ENCODE assay signal across 15 cellular contexts in the genomic region with DNA sequence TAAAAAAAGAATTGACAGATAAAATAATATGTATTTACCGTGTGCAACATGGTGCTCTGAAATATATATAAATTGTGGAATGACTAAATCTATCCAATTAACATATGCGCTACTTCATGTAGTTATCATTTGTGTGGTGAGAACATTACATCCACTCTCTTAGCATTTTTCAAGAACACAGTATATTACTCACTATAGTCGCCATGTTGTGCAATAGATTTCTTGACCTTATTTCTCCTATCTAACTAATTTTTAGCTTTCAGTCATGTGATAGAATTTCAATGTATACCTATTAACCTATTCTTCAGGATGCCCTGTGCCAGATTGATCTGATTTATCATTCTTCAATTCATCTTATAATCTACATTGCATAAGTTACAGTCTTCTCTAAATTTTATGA.
A peak's percentile ranks its signal among the peaks of the same experiment; 100 is the strongest.
DNase-seq lines count a peak whose midpoint lies in the region; ATAC-seq and TF ChIP-seq lines count a peak whose summit lies in the region.
"Had no signal": no experiment of that assay in that cellular context is flagged by ENCODE, and none has a peak within 500 bp of the region (broad histone marks: within the 10 kb centered on the region; RNA-seq: fewer than 3 reads in every experiment).

No MANE protein-coding gene starts in this region.

- H3K4me2 ChIP-seq in GM23248 (ENCODE audit: unreplicated experiment) (no peak overlapping the region), IMR-90 (ENCODE audit: low read depth, low read length) (no peak overlapping the region; the same call in 1 of the 2 replicates), fibroblast of lung (ENCODE audit: extremely low read depth, insufficient read depth, low read length) (peak overlapping the region; percentile 45), mesenchymal stem cell (ENCODE audit: low read length, poor library complexity, severe bottlenecking) (no peak overlapping the region)

- 50 to 53% methylated on average over 3 of the region's 3 CpGs for WGBS in GM23248 (ENCODE audit: low coverage in 1 of 2, low lambda C conversion rate in 2 of 2, missing lambda C conversion rate in 2 of 2), 2 experiments
- no CpG with 5 or more reads among the region's 3 CpGs for WGBS in IMR-90 (ENCODE audit: extremely low coverage in 2 of 2, insufficient read length in 1 of 2), 2 experiments
- WGBS in mesenchymal stem cell, result 93% methylated on average over 2 of the region's 3 CpGs

- dilution Hi-C loops in IMR-90 (cut with HindIII; ENCODE audit: low sequenced_read_pairs, unreplicated experiment), result no loop called here

- H2BK15ac ChIP-seq in IMR-90 (ENCODE audit: low read depth, low read length) (no peak overlapping the region), mesenchymal stem cell (ENCODE audit: low read depth, poor library complexity, severe bottlenecking) (no peak overlapping the region)

- H4K8ac ChIP-seq in IMR-90 (ENCODE audit: low read depth in 2 of 2, low read length in 2 of 2), result no peak overlapping the region
- no peak overlapping the region for H4K8ac ChIP-seq in mesenchymal stem cell (ENCODE audit: low read length)

- intact Hi-C loops in IMR-90 (cut with micrococcal nuclease) (loop anchor here (10.0 kb wide), 2 partner anchors 496 to 816 kb away; no protein-coding TSS in a partner anchor), posterior vena cava (cut with DNase I) (no loop called here)

- H3K79me1 ChIP-seq in IMR-90 (ENCODE audit: low read depth in 1 of 2, low read length in 2 of 2), result no peaks in the 10 kb centered on the region
- no peaks in the 10 kb centered on the region for H3K79me1 ChIP-seq in mesenchymal stem cell (replicated peaks; ENCODE audit: low read length, poor library complexity, severe bottlenecking)

- peak; percentile 65 for ATAC-seq in IMR-90 (ENCODE audit: low read depth)

- H3K4me1 ChIP-seq in GM23248 (ENCODE audit: insufficient read depth) (no peaks in the 10 kb centered on the region), IMR-90 (ENCODE audit: control insufficient read depth, insufficient read depth, low read length) (no peaks in the 10 kb centered on the region), fibroblast of lung (ENCODE audit: control insufficient read depth, extremely low read depth, insufficient read depth, low read length) (peaks cover 2% of the 10 kb centered on the region), mesenchymal stem cell (ENCODE audit: control insufficient read depth, insufficient read depth, low read depth, low read length) (no peaks in the 10 kb centered on the region)

- no peak overlapping the region for H2BK20ac ChIP-seq in IMR-90 (ENCODE audit: low read depth, low read length)

- DNase-seq in GM23248, result peak; percentile 16
- DNase-seq in IMR-90, result peak; percentile 36
- peak in 1 of 2 donors; percentile 57 for DNase-seq in fibroblast of lung (ENCODE audit: low read depth in 2 of 2)
- DNase-seq in mesenchymal stem cell, result peak; percentile 30
- no peak for DNase-seq in stimulated activated CD4-positive, alpha-beta T cell treated with anti-CD3 and anti-CD28 coated beads, Interleukin-12 subunit alpha, Interleukin-12 subunit beta, amount 100 ng/mL, for 4 hours
- DNase-seq in posterior vena cava (ENCODE audit: low spot score), result no peak
- no peak for DNase-seq in erythroblast (lab: John Stamatoyannopoulos, UW)
- DNase-seq in SW 1271 (lab: John Stamatoyannopoulos, UW), result no peak
- DNase-seq: BE2C; CD4-positive, alpha-beta memory T cell; COR-L47; DMS153; DMS79 treated with DMSO at 0.1 percent for 48 hours had no signal

- no peak for TF ChIP-seq RAD21 in IMR-90 (IDR thresholded peaks at IDR 0.05; ENCODE audit: low read length)

- H2AFZ ChIP-seq in GM23248 (no peak overlapping the region), IMR-90 (replicated peaks; ENCODE audit: low read length, poor library complexity) (no peak overlapping the region), fibroblast of lung (ENCODE audit: low read length) (no peak overlapping the region), mesenchymal stem cell (ENCODE audit: low read depth, low read length) (no peak overlapping the region)

- H2AK9ac ChIP-seq in IMR-90 (replicated peaks; ENCODE audit: low read depth, low read length, poor library complexity), result no peak overlapping the region

- TF ChIP-seq CTCF in IMR-90 (conservative IDR thresholded peaks at IDR 0.05; ENCODE audit: low read depth, low read length) (no peak), fibroblast of lung (conservative IDR thresholded peaks at IDR 0.05 in 1 of 2, IDR thresholded peaks at IDR 0.05 in 1 of 2; ENCODE audit: low read depth in 1 of 2, low read length in 2 of 2) (no peak)

- H3K9me1 ChIP-seq in IMR-90 (ENCODE audit: insufficient read depth, low read length), result no peaks in the 10 kb centered on the region

- no peak overlapping the region; the same call in 1 of the 2 replicates for H3K14ac ChIP-seq in IMR-90 (replicated peaks; ENCODE audit: low read depth, low read length)
- H3K14ac ChIP-seq in mesenchymal stem cell (ENCODE audit: low read length in 2 of 2), result no peak overlapping the region

- no peak overlapping the region for H3K56ac ChIP-seq in IMR-90 (ENCODE audit: extremely low read depth, insufficient read depth, low read length)

- H3K27ac ChIP-seq in GM23248 (no peak overlapping the region), IMR-90 (ENCODE audit: insufficient read depth, low read length) (no peak overlapping the region), fibroblast of lung (ENCODE audit: insufficient read depth, low read length) (no peak overlapping the region), mesenchymal stem cell (ENCODE audit: low read length, poor library complexity, severe bottlenecking) (no peak overlapping the region)
- H3K27ac ChIP-seq: C4-2B, HL-60 had no signal

- POLR2A ChIA-PET in IMR-90 (lab: Charles Lee; ENCODE audit: unreplicated experiment), result no interaction called here

- H3K4ac ChIP-seq in IMR-90 (ENCODE audit: low read depth, low read length) (no peak overlapping the region), mesenchymal stem cell (ENCODE audit: low read depth in 1 of 2, low read length in 2 of 2) (no peak overlapping the region)

- H2BK5ac ChIP-seq in IMR-90 (ENCODE audit: low read depth, low read length, poor library complexity, severe bottlenecking) (peak overlapping the region; percentile 56), mesenchymal stem cell (ENCODE audit: low read depth, low read length, poor library complexity, severe bottlenecking) (no peak overlapping the region)

- no peaks in the 10 kb centered on the region for H4K20me1 ChIP-seq in GM23248 (ENCODE audit: insufficient read depth)
- H4K20me1 ChIP-seq in IMR-90 (ENCODE audit: insufficient read depth, low read length), result no peaks in the 10 kb centered on the region
- no peaks in the 10 kb centered on the region for H4K20me1 ChIP-seq in fibroblast of lung (ENCODE audit: control insufficient read depth, extremely low read depth, insufficient read depth, low read length)

- no peaks in the 10 kb centered on the region for H3K9me2 ChIP-seq in GM23248 (ENCODE audit: insufficient read depth)

- H4K91ac ChIP-seq in IMR-90 (ENCODE audit: insufficient read depth, low read depth, low read length) (no peak overlapping the region), mesenchymal stem cell (ENCODE audit: low read length) (no peak overlapping the region)

- H3K9ac ChIP-seq in GM23248, result no peak overlapping the region
- no peak overlapping the region for H3K9ac ChIP-seq in IMR-90 (ENCODE audit: low read depth, low read length)
- H3K9ac ChIP-seq in fibroblast of lung (ENCODE audit: insufficient read depth, low read length), result no peak overlapping the region
- no peak overlapping the region for H3K9ac ChIP-seq in mesenchymal stem cell (ENCODE audit: low read length)

- CTCF ChIA-PET in IMR-90 (lab: Yijun Ruan, JAX), result no interaction called here

- H4K5ac ChIP-seq in IMR-90 (ENCODE audit: low read depth, low read length), result no peak overlapping the region

- H3K4me3 ChIP-seq in GM23248 (no peak overlapping the region), IMR-90 (ENCODE audit: insufficient read depth, low read depth, low read length) (no peak overlapping the region), fibroblast of lung (replicated peaks in 1 of 4; ENCODE audit: control extremely low read depth in 1 of 4, insufficient read depth in 1 of 4, low read depth in 3 of 4, low read length in 4 of 4) (no peak overlapping the region), mesenchymal stem cell (ENCODE audit: insufficient read depth in 1 of 2, low read depth in 1 of 2, low read length in 2 of 2) (no peak overlapping the region)

- no peaks in the 10 kb centered on the region for H3K79me2 ChIP-seq in GM23248 (ENCODE audit: insufficient read depth)
- H3K79me2 ChIP-seq in fibroblast of lung (ENCODE audit: control insufficient read depth, insufficient read depth, low read length), result no peaks in the 10 kb centered on the region

- TF ChIP-seq POLR2A in IMR-90 (IDR thresholded peaks at IDR 0.05; ENCODE audit: low read depth, low read length), result no peak
- TF ChIP-seq POLR2A in erythroblast (IDR thresholded peaks at IDR 0.05; ENCODE audit: low read length), result no peak

- H3K36me3 ChIP-seq in GM23248 (ENCODE audit: low read depth) (no peaks in the 10 kb centered on the region), IMR-90 (ENCODE audit: control insufficient read depth, insufficient read depth, low read length) (no peaks in the 10 kb centered on the region), fibroblast of lung (ENCODE audit: control insufficient read depth, insufficient read depth, low read length) (no peaks in the 10 kb centered on the region), mesenchymal stem cell (ENCODE audit: control insufficient read depth in 1 of 2, insufficient read depth in 2 of 2, low read depth in 1 of 2, low read length in 2 of 2) (no peaks in the 10 kb centered on the region)
- H3K36me3 ChIP-seq: BE2C had no signal

- H3K18ac ChIP-seq in IMR-90 (ENCODE audit: low read depth, low read length), result peak overlapping the region; percentile 54; the same call in 1 of the 2 replicates
- H3K18ac ChIP-seq in mesenchymal stem cell (ENCODE audit: low read depth in 1 of 2, low read length in 2 of 2), result no peak overlapping the region

- H3K23ac ChIP-seq in IMR-90 (ENCODE audit: low read depth, low read length) (no peak overlapping the region), mesenchymal stem cell (ENCODE audit: low read length in 2 of 2) (no peak overlapping the region)

- H3K27me3 ChIP-seq in GM23248 (replicated peaks; ENCODE audit: insufficient read depth) (peaks cover 11% of the 10 kb centered on the region; the same call in 1 of the 2 replicates), IMR-90 (ENCODE audit: control insufficient read depth, insufficient read depth, low read length) (no peaks in the 10 kb centered on the region), fibroblast of lung (ENCODE audit: control insufficient read depth, insufficient read depth, low read length) (no peaks in the 10 kb centered on the region), mesenchymal stem cell (ENCODE audit: control insufficient read depth in 1 of 2, insufficient read depth in 1 of 2, low read length in 2 of 2) (no peaks in the 10 kb centered on the region)
- H3K27me3 ChIP-seq: BE2C had no signal

- in situ Hi-C loops in GM23248 (cut with MboI), result no loop called here
- in situ Hi-C loops in IMR-90 (cut with MboI; ENCODE audit: low sequenced_read_pairs), result no loop called here

- H2BK120ac ChIP-seq in IMR-90 (ENCODE audit: low read depth, low read length) (no peak overlapping the region), mesenchymal stem cell (ENCODE audit: low read depth, low read length) (no peak overlapping the region)

- H2AK5ac ChIP-seq in IMR-90 (ENCODE audit: low read depth, low read length) (no peak overlapping the region), mesenchymal stem cell (ENCODE audit: low read length, severe bottlenecking) (no peak overlapping the region)

- no peaks in the 10 kb centered on the region for H3K9me3 ChIP-seq in GM23248 (ENCODE audit: low read depth)
- peaks cover 4% of the 10 kb centered on the region; the same call in 1 of the 2 replicates for H3K9me3 ChIP-seq in IMR-90 (ENCODE audit: control insufficient read depth, insufficient read depth, low read length)
- H3K9me3 ChIP-seq in fibroblast of lung (ENCODE audit: control insufficient read depth, insufficient read depth, low read depth, low read length), result no peaks in the 10 kb centered on the region
- H3K9me3 ChIP-seq in mesenchymal stem cell (ENCODE audit: control insufficient read depth, low read length), result peaks cover 5% of the 10 kb centered on the region
- H3K9me3 ChIP-seq: BE2C had no signal

- no peak overlapping the region for H2BK12ac ChIP-seq in mesenchymal stem cell (ENCODE audit: low read length in 2 of 2)

- BruUV-seq in IMR-90 (replicated peaks; lab: Mats Ljungman, UMichigan), result no TSS peak

- H3F3A ChIP-seq in GM23248 (ENCODE audit: insufficient read depth), result no peaks in the 10 kb centered on the region

Comparison
In these comparisons a context has a peak if more than half of its experiments do, and no peak if none do; other contexts are left out.
1. DNase-seq: peak in GM23248 (single experiment), IMR-90 (single experiment) and mesenchymal stem cell (single experiment); none in stimulated activated CD4-positive, alpha-beta T cell treated with anti-CD3 and anti-CD28 coated beads, Interleukin-12 subunit alpha, Interleukin-12 subunit beta, amount 100 ng/mL, for 4 hours (single experiment), posterior vena cava (single experiment), erythroblast (0 of 2) and SW 1271 (0 of 2).